In genomic region chr12:575948-576612, GRCh38 we compare ENCODE assay signal across 8 cellular contexts.
DNase-seq lines count a peak whose midpoint lies in the region; ATAC-seq and TF ChIP-seq lines count a peak whose summit lies in the region.

No MANE protein-coding gene starts in this region.

- DNase-seq in NCI-H69 (lab: John Stamatoyannopoulos, UW) = peak; percentile 88
- DNase-seq in activated CD4-positive, alpha-beta memory T cell treated with anti-CD3 and anti-CD28 coated beads, Interleukin-2, amount 10 ng/mL, durations not matched to agents 7 days and 5 days = peak; percentile 88
- peak; percentile 76 for DNase-seq in effector CD4-positive, alpha-beta T cell
- peak; percentile 89 to 98 for DNase-seq in memory B cell (ENCODE audit: low spot score in 2 of 2)
- DNase-seq in stimulated activated CD8-positive, alpha-beta memory T cell treated with anti-CD3 and anti-CD28 coated beads, Interleukin-12 subunit alpha, Interleukin-12 subunit beta, amount 100 ng/mL, for 24 hours (ENCODE audit: extremely low read depth) = peak; percentile 49
- DNase-seq in DMS79 (lab: John Stamatoyannopoulos, UW) = no peak

- ATAC-seq in HG03175 (IDR thresholded peaks at IDR 0.05; ENCODE audit: unreplicated experiment) (peak; percentile 81), memory B cell (ENCODE audit: low read depth) (peak; percentile 99)

- H3K27ac Mint-ChIP-seq in activated CD4-positive, alpha-beta memory T cell treated with anti-CD3 and anti-CD28 coated beads, Interleukin-2, amount 10 ng/mL, durations not matched to agents 7 days and 5 days = peak overlapping the region; percentile 59
- H3K27ac Mint-ChIP-seq in memory B cell = no peak overlapping the region

- POLR2A ChIA-PET in activated CD4-positive, alpha-beta memory T cell treated with anti-CD3 and anti-CD28 coated beads, Interleukin-2, amount 10 ng/mL, durations not matched to agents 7 days and 5 days (lab: Charles Lee) = interaction anchor here (1.0 to 5.6 kb wide), 15 partner anchors 13 to 373 kb away, joined by 3 to 64 read pairs (median 4); partner anchors contain the start of genes RAD52 and WNK1

- H3K27me3 Mint-ChIP-seq in activated CD4-positive, alpha-beta memory T cell treated with anti-CD3 and anti-CD28 coated beads, Interleukin-2, amount 10 ng/mL, durations not matched to agents 7 days and 5 days = peaks cover 2% of the 10 kb centered on the region
- H3K27me3 Mint-ChIP-seq in memory B cell = no peaks in the 10 kb centered on the region

- H3K36me3 Mint-ChIP-seq in activated CD4-positive, alpha-beta memory T cell treated with anti-CD3 and anti-CD28 coated beads, Interleukin-2, amount 10 ng/mL, durations not matched to agents 7 days and 5 days (ENCODE audit: low read depth) = peaks cover 19% of the 10 kb centered on the region
- no peaks in the 10 kb centered on the region for H3K36me3 Mint-ChIP-seq in memory B cell

- H3K4me1 Mint-ChIP-seq in activated CD4-positive, alpha-beta memory T cell treated with anti-CD3 and anti-CD28 coated beads, Interleukin-2, amount 10 ng/mL, durations not matched to agents 7 days and 5 days = peaks cover 50% of the 10 kb centered on the region
- peaks cover 8% of the 10 kb centered on the region for H3K4me1 Mint-ChIP-seq in memory B cell

- H3K4me3 Mint-ChIP-seq in activated CD4-positive, alpha-beta memory T cell treated with anti-CD3 and anti-CD28 coated beads, Interleukin-2, amount 10 ng/mL, durations not matched to agents 7 days and 5 days = peak overlapping the region; percentile 19
- H3K4me3 Mint-ChIP-seq in memory B cell = peak overlapping the region; percentile 78

- CTCF ChIA-PET in activated CD4-positive, alpha-beta memory T cell treated with anti-CD3 and anti-CD28 coated beads, Interleukin-2, amount 10 ng/mL, durations not matched to agents 7 days and 5 days (lab: Charles Lee) = interaction anchor here (0.6 to 6.8 kb wide), 54 partner anchors 10 to 542 kb away, joined by 3 to 118 read pairs (median 4); partner anchors contain the start of genes RAD52 and WNK1

- peak; percentile 97 for TF ChIP-seq CTCF in GM12872 (IDR thresholded peaks at IDR 0.05; ENCODE audit: insufficient read depth, low read depth, low read length)

- H3K9me3 Mint-ChIP-seq in activated CD4-positive, alpha-beta memory T cell treated with anti-CD3 and anti-CD28 coated beads, Interleukin-2, amount 10 ng/mL, durations not matched to agents 7 days and 5 days = no peaks in the 10 kb centered on the region
- H3K9me3 Mint-ChIP-seq in memory B cell = no peaks in the 10 kb centered on the region
